Comparison of ENCODE assay signal across 1 cellular context in the genomic region with DNA sequence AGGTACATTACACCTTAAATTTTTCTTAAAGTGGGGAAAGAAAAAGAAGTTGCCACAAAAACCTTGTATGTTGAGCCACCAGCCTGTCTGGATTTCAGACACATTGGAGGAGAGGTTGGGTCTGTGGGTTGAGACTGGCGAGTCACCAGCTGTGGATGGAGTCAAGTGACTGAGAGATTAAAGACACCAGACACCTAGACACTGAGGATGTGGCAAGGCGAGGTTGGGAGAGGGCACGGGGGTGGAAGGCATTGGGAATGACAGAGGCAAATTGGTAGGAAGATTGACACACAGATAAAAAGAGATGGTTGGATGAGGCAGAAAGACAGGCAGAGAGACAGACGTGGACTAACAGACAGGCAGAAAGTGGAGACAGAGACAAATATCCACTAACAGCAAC.
TF ChIP-seq lines count a peak whose summit lies in the region.

No MANE protein-coding gene starts in this region.

TF ChIP-seq in IMR-90, 13 proteins besides CTCF, POLR2A, EP300 and RAD21 (continued from another document):
- TF ChIP-seq RCOR1 (IDR thresholded peaks at IDR 0.05; ENCODE audit: insufficient replicate concordance, low read length) (no peak), NFE2L2 (IDR thresholded peaks at IDR 0.05; ENCODE audit: low read depth, low read length) (no peak)
TF ChIP-seq in IMR-90: peak in this region for 1.
